In genomic region chr18:77101410-77102245, GRCh38 we compare ENCODE assay signal across 8 cellular contexts. TPM values are rescaled to one million over a fixed set of nuclear protein-coding genes. Genes with fewer than 3 reads are reported as not detected.
DNase-seq lines count a peak whose midpoint lies in the region; ATAC-seq, FAIRE-seq and TF ChIP-seq lines count a peak whose summit lies in the region.

No MANE protein-coding gene starts in this region.

- peak overlapping the region; percentile 10; the same call in 1 of the 3 replicates for H3K4me3 Mint-ChIP-seq in GM23338
- peak overlapping the region; percentile 63 for H3K4me3 Mint-ChIP-seq in activated CD8-positive, alpha-beta T cell treated with anti-CD3 and anti-CD28 coated beads for 36 hours
- H3K4me3 Mint-ChIP-seq in osteocyte (ENCODE audit: unreplicated experiment) = peak overlapping the region; percentile 64

- H4K20me1 ChIP-seq in GM23338 (replicated peaks; ENCODE audit: insufficient read depth) = no peaks in the 10 kb centered on the region
- H4K20me1 ChIP-seq in fibroblast of lung (ENCODE audit: control insufficient read depth, extremely low read depth, insufficient read depth, low read length) = no peaks in the 10 kb centered on the region

- no peak overlapping the region for H2AFZ ChIP-seq in GM23338
- peak overlapping the region; percentile 9 for H2AFZ ChIP-seq in fibroblast of lung (ENCODE audit: low read length)

- CTCF ChIA-PET in activated CD8-positive, alpha-beta T cell treated with anti-CD3 and anti-CD28 coated beads for 36 hours (lab: Charles Lee) = interaction anchor here (1.0 to 9.8 kb wide), 9 partner anchors 9 to 298 kb away, joined by 3 to 92 read pairs (median 6); no protein-coding TSS in a partner anchor

- peak overlapping the region; percentile 51 for H3K9ac ChIP-seq in fibroblast of lung (ENCODE audit: insufficient read depth, low read length)

- H3K27ac ChIP-seq in GM23338 (ENCODE audit: low read depth) = no peak overlapping the region; the same call in 1 of the 2 replicates
- peak overlapping the region; percentile 93 for H3K27ac ChIP-seq in KOPT-K1 (ENCODE audit: low read depth, low read length, poor library complexity, severe bottlenecking)
- peak overlapping the region; percentile 92 for H3K27ac ChIP-seq in fibroblast of lung (ENCODE audit: insufficient read depth, low read length)

- H3K36me3 Mint-ChIP-seq in GM23338 (ENCODE audit: low read depth) = peaks cover 11% of the 10 kb centered on the region; the same call in 2 of the 3 replicates
- H3K36me3 Mint-ChIP-seq in activated CD8-positive, alpha-beta T cell treated with anti-CD3 and anti-CD28 coated beads for 36 hours (ENCODE audit: low read depth) = peaks cover 67% of the 10 kb centered on the region
- H3K36me3 Mint-ChIP-seq in osteocyte (ENCODE audit: unreplicated experiment) = peaks cover 3% of the 10 kb centered on the region

- H3K4me2 ChIP-seq in GM23338 = peak overlapping the region; percentile 48; the same call in 1 of the 2 replicates
- H3K4me2 ChIP-seq in fibroblast of lung (ENCODE audit: extremely low read depth, insufficient read depth, low read length) = peak overlapping the region; percentile 81

- peaks cover 49% of the 10 kb centered on the region for H3K4me1 Mint-ChIP-seq in GM23338
- H3K4me1 Mint-ChIP-seq in activated CD8-positive, alpha-beta T cell treated with anti-CD3 and anti-CD28 coated beads for 36 hours (ENCODE audit: low read depth) = peaks cover 93% of the 10 kb centered on the region
- peaks cover 91% of the 10 kb centered on the region for H3K4me1 Mint-ChIP-seq in osteocyte (ENCODE audit: unreplicated experiment)

- H3K79me2 ChIP-seq in GM23338 (replicated peaks; ENCODE audit: insufficient read depth) = no peaks in the 10 kb centered on the region
- H3K79me2 ChIP-seq in fibroblast of lung (ENCODE audit: control insufficient read depth, insufficient read depth, low read length) = no peaks in the 10 kb centered on the region

- ATAC-seq in GM23338 = no peak; the same call in 2 of the 3 replicates
- ATAC-seq in activated CD8-positive, alpha-beta T cell treated with anti-CD3 and anti-CD28 coated beads for 36 hours = peak; percentile 60

- peak overlapping the region; percentile 90 for H3K27ac Mint-ChIP-seq in GM23338
- H3K27ac Mint-ChIP-seq in activated CD8-positive, alpha-beta T cell treated with anti-CD3 and anti-CD28 coated beads for 36 hours = peak overlapping the region; percentile 95
- H3K27ac Mint-ChIP-seq in osteocyte (ENCODE audit: unreplicated experiment) = peak overlapping the region; percentile 99

- DNase-seq in GF-D8 (lab: John Stamatoyannopoulos, UW) = peak; percentile 91
- DNase-seq in GM23338 (ENCODE audit: low spot score) = peak; percentile 38
- DNase-seq in activated CD8-positive, alpha-beta T cell treated with anti-CD3 and anti-CD28 coated beads for 36 hours = peak; percentile 78
- peak; percentile 93 to 98 for DNase-seq in fibroblast of lung (ENCODE audit: low read depth in 2 of 2)
- DNase-seq in osteocyte (ENCODE audit: extremely low spot score, unreplicated experiment) = no peak
- no peak for DNase-seq in GM19238 (ENCODE audit: insufficient read length, low spot score)
- DNase-seq in D721Med (ENCODE audit: insufficient read length, low spot score) = no peak

- H3K4me3 ChIP-seq in GM23338 (no peak overlapping the region), fibroblast of lung (replicated peaks in 1 of 4; ENCODE audit: control extremely low read depth in 1 of 4, insufficient read depth in 1 of 4, low read depth in 3 of 4, low read length in 4 of 4) (peak overlapping the region in 3 of 4 experiments; percentile 6 to 15 (median 8))

- intact Hi-C loops in activated CD8-positive, alpha-beta T cell treated with anti-CD3 and anti-CD28 coated beads for 36 hours (cut with micrococcal nuclease) = loop anchor here (2.0 kb wide), 1 partner anchor 39 kb away; no protein-coding TSS in a partner anchor

- FAIRE-seq in D721Med (lab: Jason Lieb, UNC) = no peak

- H3K9me3 Mint-ChIP-seq in GM23338 (no peaks in the 10 kb centered on the region), osteocyte (ENCODE audit: unreplicated experiment) (no peaks in the 10 kb centered on the region)
- H3K9me3 Mint-ChIP-seq in activated CD8-positive, alpha-beta T cell treated with anti-CD3 and anti-CD28 coated beads for 36 hours = peaks cover 11% of the 10 kb centered on the region

- TF ChIP-seq CTCF in GM23338 (conservative IDR thresholded peaks at IDR 0.05; ENCODE audit: low read depth in 2 of 2) (no peak), fibroblast of lung (conservative IDR thresholded peaks at IDR 0.05 in 1 of 2, IDR thresholded peaks at IDR 0.05 in 1 of 2; ENCODE audit: low read depth in 1 of 2, low read length in 2 of 2) (no peak), osteocyte (IDR thresholded peaks at IDR 0.05) (no peak), D721Med (IDR thresholded peaks at IDR 0.05; ENCODE audit: insufficient read depth, missing control alignments) (no peak)
- no peak for TF ChIP-seq CTCF in activated CD8-positive, alpha-beta T cell treated with anti-CD3 and anti-CD28 coated beads for 36 hours (IDR thresholded peaks at IDR 0.05)

- H3K9me2 ChIP-seq in GM23338 (ENCODE audit: insufficient read depth) = 0 out of 2 replicates have a peak, but pooled peaks cover 2% of the 10 kb centered on the region

- H3K27me3 Mint-ChIP-seq in GM23338 (ENCODE audit: insufficient read depth, low read depth, poor library complexity) (peaks cover 10% of the 10 kb centered on the region), osteocyte (ENCODE audit: unreplicated experiment) (no peaks in the 10 kb centered on the region)
- H3K27me3 Mint-ChIP-seq in activated CD8-positive, alpha-beta T cell treated with anti-CD3 and anti-CD28 coated beads for 36 hours = no peaks in the 10 kb centered on the region

- POLR2A ChIA-PET in activated CD8-positive, alpha-beta T cell treated with anti-CD3 and anti-CD28 coated beads for 36 hours (lab: Charles Lee) = interaction anchor here (0.7 to 20.2 kb wide), 11 partner anchors 11 to 1550 kb away, joined by 3 to 337 read pairs (median 5); partner anchors contain the start of gene MBP

- H3K36me3 ChIP-seq in GM23338 (ENCODE audit: insufficient read depth) = no peaks in the 10 kb centered on the region
- H3K36me3 ChIP-seq in KOPT-K1 (ENCODE audit: insufficient read depth, low read length) = no peaks in the 10 kb centered on the region
- H3K36me3 ChIP-seq in fibroblast of lung (ENCODE audit: control insufficient read depth, insufficient read depth, low read length) = no peaks in the 10 kb centered on the region

- no peaks in the 10 kb centered on the region for H3K9me3 ChIP-seq in KOPT-K1 (ENCODE audit: insufficient read depth, low read length, poor library complexity, severe bottlenecking)
- H3K9me3 ChIP-seq in fibroblast of lung (ENCODE audit: control insufficient read depth, insufficient read depth, low read depth, low read length) = no peaks in the 10 kb centered on the region

- peaks cover 10% of the 10 kb centered on the region; the same call in 1 of the 2 replicates for H3F3A ChIP-seq in GM23338 (replicated peaks; ENCODE audit: low read depth)

- H3K4me1 ChIP-seq in GM23338 (ENCODE audit: insufficient read depth) (peaks cover 41% of the 10 kb centered on the region), fibroblast of lung (ENCODE audit: control insufficient read depth, extremely low read depth, insufficient read depth, low read length) (peaks cover 39% of the 10 kb centered on the region)

- H3K27me3 ChIP-seq in GM23338 (ENCODE audit: insufficient read depth) (no peaks in the 10 kb centered on the region), fibroblast of lung (ENCODE audit: control insufficient read depth, insufficient read depth, low read length) (no peaks in the 10 kb centered on the region)

TF ChIP-seq in GM23338, 12 proteins besides CTCF, POLR2A, EP300 and RAD21 (continues in another document):
- TF ChIP-seq JUNB (IDR thresholded peaks at IDR 0.05; ENCODE audit: unreplicated experiment) (no peak), STAT1 (IDR thresholded peaks at IDR 0.05; ENCODE audit: unreplicated experiment) (no peak), ETS1 (IDR thresholded peaks at IDR 0.05) (no peak)

RNA-seq across cellular contexts. Expression of gene MBP, which starts 31.0 kb away (rescaled TPM):
- total RNA-seq in GM23338 (2014; rRNA removed; shearing (Covaris generic)) = 20.7 and 22.9 TPM in 2 replicates
- polyA plus RNA-seq in GM23338 (2016; fragmentation: Nextera tagmentation; extraction: Ambion mirVana) (14.6 and 18.4 TPM in 2 replicates), fibroblast of lung (2.3 and 2.4 TPM in 2 replicates)
- total RNA-seq in activated CD8-positive, alpha-beta T cell treated with anti-CD3 and anti-CD28 coated beads for 36 hours = 10 to 100 TPM; 39.9 to 41.5 TPM
- total RNA-seq in fibroblast of lung (3.6 and 7.2 TPM in 2 replicates), osteocyte (13.8 and 18.6 TPM in 2 replicates)
- 1.9 and 2.0 TPM in 2 replicates for polyA plus RNA-seq in fibroblast of lung (2012)
- polyA minus RNA-seq in fibroblast of lung (ENCODE audit: low replicate concordance) = 2.6 and 3.3 TPM in 2 replicates

Comparison
In these comparisons a context has a peak if more than half of its experiments do, and no peak if none do; other contexts are left out.
1. DNase-seq: peak in GF-D8 (single experiment), GM23338 (single experiment), activated CD8-positive, alpha-beta T cell treated with anti-CD3 and anti-CD28 coated beads for 36 hours (single experiment) and fibroblast of lung (2 of 2); none in osteocyte (single experiment), GM19238 (single experiment) and D721Med (single experiment).
2. H3K4me3 Mint-ChIP-seq: peak in every context shown above with its lines; median percentile 64 in osteocyte; 63 in activated CD8-positive, alpha-beta T cell treated with anti-CD3 and anti-CD28 coated beads for 36 hours; 10 in GM23338.
3. Peak in every context shown above with its lines, with median percentiles within 50 percentile points of each other: H3K27ac Mint-ChIP-seq.